8 cellular contexts compared by ENCODE assay signal in genomic region chr18:74496508-74497307, GRCh38. TPM values are rescaled to one million over a fixed set of nuclear protein-coding genes. Genes with fewer than 3 reads are reported as not detected.
DNase-seq lines count a peak whose midpoint lies in the region; ATAC-seq and TF ChIP-seq lines count a peak whose summit lies in the region.

No MANE protein-coding gene starts in this region.

- peak overlapping the region; percentile 91 to 97 for H3K27ac Mint-ChIP-seq in effector memory CD8-positive, alpha-beta T cell

- TF ChIP-seq CTCF in KMS-11 (conservative IDR thresholded peaks at IDR 0.05; ENCODE audit: low read depth, low read length): no peak

- H3K4me3 ChIP-seq in H7 (ENCODE audit: insufficient read depth, low read depth, low read length) (peak overlapping the region; percentile 95), KMS-11 (IDR thresholded peaks at IDR 0.05; ENCODE audit: insufficient read depth, low read depth, low read length) (no peak overlapping the region), stomach smooth muscle (ENCODE audit: low read length in 2 of 2) (peak overlapping the region; percentile 88 to 94)

- H3K9ac ChIP-seq in KMS-11 (peak overlapping the region; percentile 89), stomach smooth muscle (ENCODE audit: low read length in 2 of 2) (peak overlapping the region; percentile 83 to 85)

- peak overlapping the region; percentile 70 for H3K4me2 ChIP-seq in KMS-11

- peak; percentile 12 to 16 for ATAC-seq in activated CD4-positive, CD25-positive, alpha-beta regulatory T cell treated with anti-CD3 and anti-CD28 coated beads, Interleukin-2, amount 50 U/mL, for 24 hours
- ATAC-seq in effector memory CD8-positive, alpha-beta T cell (replicated peaks): peak; percentile 13

- H3K36me3 ChIP-seq in H7 (replicated peaks; ENCODE audit: control insufficient read depth, insufficient read depth, low read length): peaks cover 6% of the 10 kb centered on the region
- H3K36me3 ChIP-seq in KMS-11 (ENCODE audit: insufficient read depth): peaks cover 7% of the 10 kb centered on the region; the same call in 1 of the 2 replicates
- peaks cover 6% of the 10 kb centered on the region in 2 donors for H3K36me3 ChIP-seq in stomach smooth muscle (ENCODE audit: control insufficient read depth in 2 of 2, insufficient read depth in 2 of 2, low read length in 2 of 2)

- H3K36me3 Mint-ChIP-seq in effector memory CD8-positive, alpha-beta T cell (ENCODE audit: insufficient read depth): peaks cover 32% of the 10 kb centered on the region

- H3K27me3 ChIP-seq in H7 (ENCODE audit: control insufficient read depth, insufficient read depth, low read length) (no peaks in the 10 kb centered on the region), KMS-11 (ENCODE audit: insufficient read depth, low read depth) (no peaks in the 10 kb centered on the region), stomach smooth muscle (ENCODE audit: control insufficient read depth in 1 of 2, insufficient read depth in 2 of 2, low read length in 2 of 2) (no peaks in the 10 kb centered on the region)

- H3K9me3 Mint-ChIP-seq in effector memory CD8-positive, alpha-beta T cell: no peaks in the 10 kb centered on the region

- no peaks in the 10 kb centered on the region for H4K20me1 ChIP-seq in KMS-11 (ENCODE audit: insufficient read depth)

- H3K4me1 Mint-ChIP-seq in effector memory CD8-positive, alpha-beta T cell (ENCODE audit: low read depth in 2 of 2): peaks cover 27 to 40% of the 10 kb centered on the region in 2 donors

- H3K27ac ChIP-seq in KMS-11: peak overlapping the region; percentile 78
- H3K27ac ChIP-seq in stomach smooth muscle (ENCODE audit: low read length): peak overlapping the region; percentile 76

- peaks cover 47% of the 10 kb centered on the region for H3K79me2 ChIP-seq in KMS-11 (ENCODE audit: insufficient read depth, low read depth)

- peak overlapping the region; percentile 84 to 97 for H3K4me3 Mint-ChIP-seq in effector memory CD8-positive, alpha-beta T cell

- DNase-seq in NCI-H2227 (lab: John Stamatoyannopoulos, UW; ENCODE audit: unreplicated experiment) (peak; percentile 61), NCI-H2227 treated with DMSO at 0.1 percent for 48 hours (lab: John Stamatoyannopoulos, UW) (no peak), H7 (peak; percentile 85), mesenteric fat pad (ENCODE audit: low spot score) (peak; percentile 93)
- DNase-seq in effector memory CD8-positive, alpha-beta T cell: peak in 2 of 3 experiments; percentile 25 to 27

- H3K27me3 Mint-ChIP-seq in effector memory CD8-positive, alpha-beta T cell: no peaks in the 10 kb centered on the region

- H3K4me1 ChIP-seq in KMS-11 (ENCODE audit: low read depth, poor library complexity, severe bottlenecking) (peaks cover 33% of the 10 kb centered on the region), stomach smooth muscle (ENCODE audit: control insufficient read depth, insufficient read depth, low read length) (peaks cover 14% of the 10 kb centered on the region)

- peaks cover 0 to 4% of the 10 kb centered on the region in 2 donors for H3K9me3 ChIP-seq in stomach smooth muscle (ENCODE audit: control insufficient read depth in 2 of 2, low read length in 2 of 2)

- H2AFZ ChIP-seq in KMS-11 (ENCODE audit: low read depth): peak overlapping the region; percentile 27

RNA-seq across cellular contexts. Expression of gene CNDP2, which starts 0.5 kb away (rescaled TPM):
- 60.2 and 63.1 TPM in 2 replicates for total RNA-seq in H7 (2014; rRNA removed; shearing (Covaris generic))
- 164 TPM for total RNA-seq in mesenteric fat pad

RNA-seq across cellular contexts. Expression of gene CNDP1, which starts 37.6 kb away (rescaled TPM):
- total RNA-seq in H7 (2014; rRNA removed; shearing (Covaris generic)): not detected in 2 replicates
- total RNA-seq in mesenteric fat pad: not detected

RNA-seq across cellular contexts. Expression of gene DIPK1C, which starts 39.6 kb away (rescaled TPM):
- total RNA-seq in H7 (2014; rRNA removed; shearing (Covaris generic)): 0.22 TPM in 1 of 2 replicates, not detected in the other
- total RNA-seq in mesenteric fat pad: not detected
